ENCODE assay signal across 10 cellular contexts in the genomic region with DNA sequence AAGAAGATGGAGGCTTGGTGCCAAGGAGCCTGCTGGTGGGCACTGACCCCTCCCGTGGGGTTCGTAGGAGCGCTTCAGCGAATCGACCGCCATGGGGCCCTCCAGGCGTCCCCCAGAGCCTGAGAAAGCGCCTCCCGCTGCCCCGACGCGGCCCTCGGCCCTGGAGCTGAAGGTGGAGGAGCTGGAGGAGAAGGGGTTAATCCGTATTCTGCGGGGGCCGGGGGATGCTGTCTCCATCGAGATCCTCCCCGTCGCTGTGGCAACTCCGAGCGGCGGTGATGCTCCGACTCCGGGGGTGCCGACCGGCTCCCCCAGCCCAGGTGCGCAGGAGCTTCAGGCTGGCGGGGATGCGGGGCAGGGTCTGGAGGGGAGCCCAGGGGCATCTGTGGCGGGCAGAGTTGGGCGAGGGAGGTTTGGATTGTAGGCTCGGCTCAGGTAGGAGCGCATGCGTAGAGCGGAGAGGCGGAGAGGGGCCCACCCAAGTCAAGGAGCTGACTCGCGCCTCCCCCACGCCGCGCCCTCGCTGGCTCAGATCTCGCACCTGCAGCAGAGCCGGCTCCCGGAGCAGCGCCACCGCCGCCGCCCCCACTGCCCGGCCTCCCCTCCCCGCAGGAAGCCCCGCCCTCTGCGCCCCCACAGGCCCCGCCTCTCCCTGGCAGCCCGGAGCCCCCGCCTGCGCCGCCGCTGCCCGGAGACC. TPM values are rescaled to one million over a fixed set of nuclear protein-coding genes. Genes with fewer than 3 reads are reported as not detected.
DNase-seq lines count a peak whose midpoint lies in the region; ATAC-seq, FAIRE-seq and TF ChIP-seq lines count a peak whose summit lies in the region.
"Had no signal": no experiment of that assay in that cellular context is flagged by ENCODE, and none has a peak within 500 bp of the region (broad histone marks: within the 10 kb centered on the region; RNA-seq: fewer than 3 reads in every experiment).

No MANE protein-coding gene starts in this region.

- H3K4me3 ChIP-seq in ascending aorta (peak overlapping the region; percentile 18 to 43), iPS-11a (ENCODE audit: low read depth, low read length) (peak overlapping the region; percentile 45), smooth muscle cell (peak overlapping the region; percentile 48)

- TF ChIP-seq CTCF in ascending aorta (IDR thresholded peaks at IDR 0.05) (no peak), smooth muscle cell (IDR thresholded peaks at IDR 0.05; ENCODE audit: borderline replicate concordance, insufficient read depth, poor library complexity, severe bottlenecking) (no peak)

- H3K27ac ChIP-seq in ascending aorta (no peak overlapping the region), smooth muscle cell (ENCODE audit: low read depth) (no peak overlapping the region)

- 3% methylated on average over 29 of the region's 60 CpGs for WGBS in smooth muscle cell (ENCODE audit: low lambda C conversion rate)

- no peak for ATAC-seq in GM21717 (IDR thresholded peaks at IDR 0.05; ENCODE audit: unreplicated experiment)
- ATAC-seq: activated naive CD8-positive, alpha-beta T cell treated with anti-CD3 and anti-CD28 coated beads, Interleukin-2, amount 50 U/mL, for 24 hours had no signal

- no peak for FAIRE-seq in HTR-8/SVneo (lab: Jason Lieb, UNC)

- H3K9me3 ChIP-seq in ascending aorta (no peaks in the 10 kb centered on the region), smooth muscle cell (replicated peaks; ENCODE audit: low read depth) (no peaks in the 10 kb centered on the region)

- no peak overlapping the region for H2AFZ ChIP-seq in smooth muscle cell (ENCODE audit: low read depth)

- H4K20me1 ChIP-seq in smooth muscle cell (ENCODE audit: low read depth) = no peaks in the 10 kb centered on the region

- no peak overlapping the region for H3K9ac ChIP-seq in smooth muscle cell (ENCODE audit: low read depth)

- peak; percentile 21 for DNase-seq in NCI-H1417 treated with DMSO at 0.1 percent for 48 hours (lab: John Stamatoyannopoulos, UW)
- DNase-seq in ascending aorta (ENCODE audit: low spot score in 2 of 2) = no peak
- DNase-seq in smooth muscle cell (lab: John Stamatoyannopoulos, UW; ENCODE audit: unreplicated experiment) = no peak
- DNase-seq in stimulated activated CD4-positive, alpha-beta T cell treated with anti-CD3 and anti-CD28 coated beads, Interleukin-2, amount 100 ng/mL, for 24 hours = no peak
- no peak for DNase-seq in SKM-1 treated with dmso at 0.1 percent for 144 hours (lab: John Stamatoyannopoulos, UW; ENCODE audit: unreplicated experiment)
- no peak for DNase-seq in HTR-8/SVneo (ENCODE audit: insufficient read length, low spot score)
- DNase-seq: activated naive CD8-positive, alpha-beta T cell treated with anti-CD3 and anti-CD28 coated beads, Interleukin-2, amount 50 U/mL, for 24 hours had no signal

- no peaks in the 10 kb centered on the region for H3F3A ChIP-seq in smooth muscle cell (ENCODE audit: low read depth)

- no peaks in the 10 kb centered on the region for H3K79me2 ChIP-seq in smooth muscle cell (ENCODE audit: low read depth)

- H3K4me1 ChIP-seq in ascending aorta (peaks cover 5 to 6% of the 10 kb centered on the region in 2 donors), smooth muscle cell (ENCODE audit: low read depth) (peaks cover 8% of the 10 kb centered on the region)

- peaks cover 8% of the 10 kb centered on the region for H3K27me3 ChIP-seq in ascending aorta
- H3K27me3 ChIP-seq in smooth muscle cell (ENCODE audit: low read depth) = peaks cover 30% of the 10 kb centered on the region

- intact Hi-C loops in ascending aorta (cut with DNase I) = no loop called here

- H3K36me3 ChIP-seq in ascending aorta (no peaks in the 10 kb centered on the region), smooth muscle cell (ENCODE audit: low read depth) (no peaks in the 10 kb centered on the region)

- peak overlapping the region; percentile 83 for H3K4me2 ChIP-seq in smooth muscle cell

RNA-seq across cellular contexts. Expression of gene FMNL1, which starts 19.8 kb away (rescaled TPM):
- total RNA-seq in ascending aorta = 10.7 TPM
- total RNA-seq in smooth muscle cell = 0.90 TPM in 1 of 2 replicates, not detected in the other
- 0.37 and 1.3 TPM in 2 replicates for polyA plus RNA-seq in smooth muscle cell

RNA-seq across cellular contexts. Expression of gene SPATA32, which starts 20.4 kb away (rescaled TPM):
- total RNA-seq in ascending aorta (not detected), smooth muscle cell (not detected in 2 replicates)
- 0.27 TPM in 1 of 2 replicates, not detected in the other for polyA plus RNA-seq in smooth muscle cell
- total RNA-seq: mucosa of gallbladder had no signal
